In the genomic region with DNA sequence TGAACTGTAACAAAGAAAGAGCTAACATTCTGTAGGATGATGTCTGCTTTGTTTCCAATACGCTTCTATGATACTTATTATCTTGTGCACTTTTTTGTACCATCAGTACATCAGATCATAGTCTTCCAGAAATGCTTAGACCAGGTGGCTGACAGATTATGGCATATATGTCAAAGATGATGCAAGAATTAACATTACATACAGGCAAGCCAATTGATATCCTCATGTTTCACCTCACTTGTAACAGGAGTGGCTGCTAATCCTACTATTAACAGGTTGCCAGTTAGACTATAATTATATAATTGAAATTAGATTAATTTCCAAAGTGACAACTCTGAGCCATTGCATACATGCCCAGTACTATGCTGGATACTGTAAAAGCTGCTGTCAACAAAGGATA, we compare ENCODE assay signal across 1 cellular context.
TF ChIP-seq lines count a peak whose summit lies in the region.

No MANE protein-coding gene starts in this region.

TF ChIP-seq in HepG2, 621 proteins besides CTCF, POLR2A, EP300 and RAD21 (continued from another document):
- TF ChIP-seq, protein P1, sequence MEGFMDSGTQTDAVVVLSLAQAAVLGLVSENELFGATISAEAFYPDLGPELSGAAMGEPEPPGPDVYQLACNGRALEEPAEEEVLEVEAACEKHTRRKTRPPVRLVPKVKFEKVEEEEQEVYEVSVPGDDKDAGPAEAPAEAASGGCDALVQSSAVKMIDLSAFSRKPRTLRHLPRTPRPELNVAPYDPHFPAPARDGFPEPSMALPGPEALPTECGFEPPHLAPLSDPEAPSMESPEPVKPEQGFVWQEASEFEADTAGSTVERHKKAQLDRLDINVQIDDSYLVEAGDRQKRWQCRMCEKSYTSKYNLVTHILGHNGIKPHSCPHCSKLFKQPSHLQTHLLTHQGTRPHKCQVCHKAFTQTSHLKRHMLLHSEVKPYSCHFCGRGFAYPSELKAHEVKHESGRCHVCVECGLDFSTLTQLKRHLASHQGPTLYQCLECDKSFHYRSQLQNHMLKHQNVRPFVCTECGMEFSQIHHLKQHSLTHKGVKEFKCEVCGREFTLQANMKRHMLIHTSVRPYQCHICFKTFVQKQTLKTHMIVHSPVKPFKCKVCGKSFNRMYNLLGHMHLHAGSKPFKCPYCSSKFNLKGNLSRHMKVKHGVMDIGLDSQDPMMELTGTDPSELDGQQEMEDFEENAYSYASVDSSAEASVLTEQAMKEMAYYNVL (CRISPR knock-in tag; IDR thresholded peaks at IDR 0.05; ENCODE audit: borderline replicate concordance) = no peak
- peak; percentile 47; the same call in 1 of the 2 replicates for TF ChIP-seq CEBPB (IDR thresholded peaks at IDR 0.05; ENCODE audit: borderline replicate concordance, low read depth, low read length)
- no peak for TF ChIP-seq PAWR (CRISPR knock-in tag; IDR thresholded peaks at IDR 0.05; ENCODE audit: borderline replicate concordance)
- peak; percentile 18; the same call in 1 of the 2 replicates for TF ChIP-seq ATF7 (IDR thresholded peaks at IDR 0.05)
- no peak for TF ChIP-seq ATF7 (CRISPR knock-in tag; IDR thresholded peaks at IDR 0.05)
